In the genomic region with DNA sequence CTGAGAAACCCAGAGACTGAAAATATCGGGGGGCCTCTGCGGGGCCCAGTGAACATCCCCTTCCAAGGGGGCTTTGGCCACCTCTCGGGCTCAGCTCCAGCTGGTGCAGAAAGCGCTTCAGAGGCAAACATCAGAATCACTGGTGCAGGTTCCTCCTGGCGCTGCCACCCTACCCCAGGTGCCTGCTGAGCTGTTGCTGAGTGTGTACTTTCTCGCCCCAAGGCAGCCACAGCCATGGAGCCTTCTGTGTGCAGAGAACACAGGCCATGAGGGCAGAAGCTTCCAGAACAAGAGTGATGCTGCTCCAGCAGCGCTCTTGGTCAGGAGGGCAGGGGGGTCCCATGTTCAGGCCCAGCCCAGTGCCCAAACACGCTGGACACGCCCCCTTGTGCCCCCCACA, we compare ENCODE assay signal across 28 cellular contexts. TPM values are rescaled to one million over a fixed set of nuclear protein-coding genes. Genes with fewer than 3 reads are reported as not detected.
"Had no signal": no experiment of that assay in that cellular context is flagged by ENCODE, and none has a peak within 500 bp of the region (broad histone marks: within the 10 kb centered on the region; RNA-seq: fewer than 3 reads in every experiment).

No MANE protein-coding gene starts in this region.

- H2AFZ ChIP-seq: hepatocyte, neural progenitor cell had no signal

- H3K27ac ChIP-seq: colonic mucosa, dorsolateral prefrontal cortex, esophagus muscularis mucosa, hepatocyte, left lung, neural progenitor cell, upper lobe of right lung had no signal

- H3K4me3 ChIP-seq: colonic mucosa, dorsolateral prefrontal cortex, esophagus muscularis mucosa, hepatocyte, left lung, neural progenitor cell, upper lobe of right lung had no signal

- H3K36me3 ChIP-seq: colonic mucosa, neural progenitor cell had no signal

- H3K4me2 ChIP-seq: hepatocyte, neural progenitor cell had no signal

- H3K9me3 ChIP-seq: colonic mucosa, esophagus muscularis mucosa, left lung, upper lobe of right lung had no signal

- H3K4me1 ChIP-seq: colonic mucosa, upper lobe of right lung had no signal

- H3K79me2 ChIP-seq: hepatocyte had no signal

- DNase-seq: activated CD4-positive, alpha-beta T cell treated with anti-CD3 and anti-CD28 coated beads for 4 hours; activated CD4-positive, alpha-beta T cell treated with anti-CD3 and anti-CD28 coated beads, Interleukin-2, amount 50 U/mL, for 48 hours; activated CD8-positive, alpha-beta memory T cell treated with anti-CD3 and anti-CD28 coated beads, Interleukin-2, amount 50 U/mL, for 48 hours; activated naive CD4-positive, alpha-beta T cell treated with Interleukin-2 at 50 U/mL for 16 hours; activated naive CD8-positive, alpha-beta T cell treated with anti-CD3 and anti-CD28 coated beads for 36 hours; activated T-cell treated with anti-CD3 and anti-CD28 coated beads, Interleukin-2, amount 50 U/mL, for 4 hours; dorsolateral prefrontal cortex; effector memory CD8-positive, alpha-beta T cell; glutamatergic neuron; kidney glomerular epithelial cell; retina; stimulated activated CD4-positive, alpha-beta T cell treated with anti-CD3 and anti-CD28 coated beads, Interleukin-4, amount 100 ng/mL, for 24 hours; stimulated activated naive CD8-positive, alpha-beta T cell treated with anti-CD3 and anti-CD28 coated beads, Interleukin-15, Interleukin-2, amounts not matched to agents 100 U/mL and 50 U/mL, for 24 hours; T-helper 9 cell; upper lobe of right lung had no signal

RNA-seq across cellular contexts. Expression of a gene that starts 6.3 kb away (rescaled TPM):
- total RNA-seq: bronchial epithelial cell, frontal cortex, hepatocyte had no signal

RNA-seq across cellular contexts. Expression of a gene that starts 16.4 kb away (rescaled TPM):
- total RNA-seq: activated CD8-positive, alpha-beta memory T cell treated with anti-CD3 and anti-CD28 coated beads for 36 hours; activated naive CD8-positive, alpha-beta T cell treated with anti-CD3 and anti-CD28 coated beads for 36 hours; activated T-cell treated with anti-CD3 and anti-CD28 coated beads, Interleukin-2, amount 50 U/mL, for 4 hours; bronchial epithelial cell; endothelial cell of umbilical vein; esophagus muscularis mucosa; frontal cortex; hepatocyte; left lung; mammary epithelial cell; naive thymus-derived CD8-positive, alpha-beta T cell; osteocyte; subcutaneous adipose tissue; upper lobe of right lung had no signal

RNA-seq across cellular contexts. Expression of a gene that starts 18.6 kb away (rescaled TPM):
- total RNA-seq: activated CD8-positive, alpha-beta memory T cell treated with anti-CD3 and anti-CD28 coated beads for 36 hours; activated naive CD8-positive, alpha-beta T cell treated with anti-CD3 and anti-CD28 coated beads for 36 hours; activated T-cell treated with anti-CD3 and anti-CD28 coated beads, Interleukin-2, amount 50 U/mL, for 4 hours; bronchial epithelial cell; dorsolateral prefrontal cortex; endothelial cell of umbilical vein; frontal cortex; left lung; mammary epithelial cell; naive thymus-derived CD8-positive, alpha-beta T cell; osteocyte; subcutaneous adipose tissue; upper lobe of right lung had no signal
